30 cellular contexts compared by ENCODE assay signal in genomic region chr18:45245036-45245638, GRCh38.
DNase-seq lines count a peak whose midpoint lies in the region; ATAC-seq and TF ChIP-seq lines count a peak whose summit lies in the region.
"Had no signal": no experiment of that assay in that cellular context is flagged by ENCODE, and none has a peak within 500 bp of the region (broad histone marks: within the 10 kb centered on the region; RNA-seq: fewer than 3 reads in every experiment).

No MANE protein-coding gene starts in this region.

- H3K9me3 ChIP-seq in neural cell (ENCODE audit: low read length) (no peaks in the 10 kb centered on the region), OCI-LY7 (ENCODE audit: low read length) (no peaks in the 10 kb centered on the region)
- H3K9me3 ChIP-seq: body of pancreas, right lobe of liver, uterus had no signal

- H3K27ac ChIP-seq in neural cell (ENCODE audit: low read length) (peak overlapping the region; percentile 48), OCI-LY7 (ENCODE audit: low read depth, low read length, poor library complexity, severe bottlenecking) (no peak overlapping the region)
- H3K27ac ChIP-seq: body of pancreas, parathyroid adenoma, right lobe of liver, SK-N-MC, uterus had no signal

- H3K36me3 ChIP-seq in neural cell (ENCODE audit: insufficient read depth, low read length) (no peaks in the 10 kb centered on the region), OCI-LY7 (ENCODE audit: insufficient read depth, low read length) (no peaks in the 10 kb centered on the region)
- H3K36me3 ChIP-seq: right lobe of liver, uterus had no signal

- H3K36me3 Mint-ChIP-seq in brain: no peaks in the 10 kb centered on the region
- H3K36me3 Mint-ChIP-seq: activated naive CD4-positive, alpha-beta T cell treated with anti-CD3 and anti-CD28 coated beads, Interleukin-2, amount 50 U/mL, for 72 hours; naive B cell had no signal

- no TSS peak for BruUV-seq in OCI-LY7 (replicated peaks; lab: Mats Ljungman, UMichigan)

- peaks cover 63% of the 10 kb centered on the region for H3K4me1 Mint-ChIP-seq in brain

- no peaks in the 10 kb centered on the region for H3K9me2 ChIP-seq in neural cell (ENCODE audit: insufficient read depth, low read length)
- H3K9me2 ChIP-seq in OCI-LY7 (ENCODE audit: insufficient read depth, low read length): no peaks in the 10 kb centered on the region

- H2AFZ ChIP-seq in neural cell (ENCODE audit: low read depth, low read length) (no peak overlapping the region), OCI-LY7 (ENCODE audit: low read length) (no peak overlapping the region)
- H2AFZ ChIP-seq: parathyroid adenoma had no signal

- H3K9me3 Mint-ChIP-seq in brain: no peaks in the 10 kb centered on the region
- H3K9me3 Mint-ChIP-seq: activated naive CD4-positive, alpha-beta T cell treated with anti-CD3 and anti-CD28 coated beads, Interleukin-2, amount 50 U/mL, for 72 hours; activated T-helper 1 cell treated with anti-CD3 and anti-CD28 coated beads, Interleukin-12 subunit alpha, Interleukin-12 subunit beta, Interleukin-2, Interleukin-4 antibody, amounts not matched to agents 30 ng/mL and 10 ng/mL and 1 ng/mL, durations not matched to agents 14 hours and 24 hours and 36 hours; CD4-positive, alpha-beta T cell; naive B cell had no signal

- H3K4me1 ChIP-seq in OCI-LY7 (ENCODE audit: insufficient read depth, low read length, poor library complexity, severe bottlenecking): no peaks in the 10 kb centered on the region
- H3K4me1 ChIP-seq: parathyroid adenoma, uterus had no signal

- no peaks in the 10 kb centered on the region for H3K79me2 ChIP-seq in neural cell (replicated peaks; ENCODE audit: insufficient read depth, low read length)
- H3K79me2 ChIP-seq in OCI-LY7 (ENCODE audit: insufficient read depth, low read depth, low read length): no peaks in the 10 kb centered on the region
- H3K79me2 ChIP-seq: parathyroid adenoma had no signal

- H3K4me2 ChIP-seq in neural cell (ENCODE audit: low read length): no peak overlapping the region
- H3K4me2 ChIP-seq in OCI-LY7 (ENCODE audit: low read length): no peak overlapping the region

- no peak for ATAC-seq in GM19328 (IDR thresholded peaks at IDR 0.05; ENCODE audit: unreplicated experiment)
- ATAC-seq: activated naive CD4-positive, alpha-beta T cell treated with anti-CD3 and anti-CD28 coated beads, Interleukin-2, amount 50 U/mL, for 72 hours; body of pancreas; esophagus mucosa; HCT116; Panc1; right lobe of liver had no signal

- no peak overlapping the region for H3K9ac ChIP-seq in neural cell (ENCODE audit: low read length)
- H3K9ac ChIP-seq: parathyroid adenoma had no signal

- peak overlapping the region in 3 of 5 experiments; percentile 24 to 47 (median 25) for H3K27ac Mint-ChIP-seq in brain
- H3K27ac Mint-ChIP-seq: activated naive CD4-positive, alpha-beta T cell treated with anti-CD3 and anti-CD28 coated beads, Interleukin-2, amount 50 U/mL, for 72 hours; activated T-helper 1 cell treated with anti-CD3 and anti-CD28 coated beads, Interleukin-12 subunit alpha, Interleukin-12 subunit beta, Interleukin-2, Interleukin-4 antibody, amounts not matched to agents 30 ng/mL and 10 ng/mL and 1 ng/mL, durations not matched to agents 14 hours and 24 hours and 36 hours; CD4-positive, alpha-beta T cell had no signal

- TF ChIP-seq CTCF in brain (conservative IDR thresholded peaks at IDR 0.05): no peak
- TF ChIP-seq CTCF in neural cell (IDR thresholded peaks at IDR 0.05; ENCODE audit: poor library complexity, severe bottlenecking): no peak
- TF ChIP-seq CTCF in OCI-LY7 (conservative IDR thresholded peaks at IDR 0.05; ENCODE audit: low read length): no peak

- CTCF ChIA-PET in OCI-LY7 (lab: Charles Lee; ENCODE audit: unreplicated experiment): no interaction called here

- H3F3A ChIP-seq in neural cell (ENCODE audit: insufficient read depth, low read length, poor library complexity, severe bottlenecking): no peaks in the 10 kb centered on the region

- H3K27me3 ChIP-seq in neural cell (ENCODE audit: insufficient read depth, low read depth, low read length): no peaks in the 10 kb centered on the region
- H3K27me3 ChIP-seq: body of pancreas, right lobe of liver, uterus had no signal

- TF ChIP-seq EP300 in neural cell (conservative IDR thresholded peaks at IDR 0.05; ENCODE audit: poor library complexity, severe bottlenecking): no peak

- no peak overlapping the region for H3K4me3 Mint-ChIP-seq in brain
- H3K4me3 Mint-ChIP-seq: activated T-helper 1 cell treated with anti-CD3 and anti-CD28 coated beads, Interleukin-12 subunit alpha, Interleukin-12 subunit beta, Interleukin-2, Interleukin-4 antibody, amounts not matched to agents 30 ng/mL and 10 ng/mL and 1 ng/mL, durations not matched to agents 14 hours and 24 hours and 36 hours; CD4-positive, alpha-beta T cell; naive B cell had no signal

- TF ChIP-seq RAD21 in neural cell (conservative IDR thresholded peaks at IDR 0.05): no peak

- H3K4me3 ChIP-seq in neural cell (ENCODE audit: low read length) (no peak overlapping the region), OCI-LY7 (ENCODE audit: low read depth, low read length, poor library complexity, severe bottlenecking) (no peak overlapping the region)
- H3K4me3 ChIP-seq: body of pancreas, right lobe of liver, SK-N-MC, uterus had no signal

- intact Hi-C loops in OCI-LY7 (cut with micrococcal nuclease; ENCODE audit: unreplicated experiment): no loop called here

- no peaks in the 10 kb centered on the region for H4K20me1 ChIP-seq in neural cell (ENCODE audit: insufficient read depth)
- H4K20me1 ChIP-seq in OCI-LY7 (ENCODE audit: insufficient read depth, low read length): no peaks in the 10 kb centered on the region

- DNase-seq in EH (ENCODE audit: low read depth): peak; percentile 61
- DNase-seq in NCI-H1417 (lab: John Stamatoyannopoulos, UW): peak in 2 of 3 experiments; percentile 19 to 60
- no peak for DNase-seq in HK-2 (ENCODE audit: unreplicated experiment)
- no peak for DNase-seq in OCI-LY7 (ENCODE audit: low spot score)
- DNase-seq in DMS53 (lab: John Stamatoyannopoulos, UW): no peak
- DNase-seq: activated CD4-positive, alpha-beta T cell treated with anti-CD3 and anti-CD28 coated beads, Interleukin-2, amount 50 U/mL, for 1 hour; body of pancreas; CD4-positive, alpha-beta T cell; DMS 273 treated with DMSO at 0.1 percent for 48 hours; effector CD8-positive, alpha-beta T cell; kidney; mammary epithelial cell; MV-4-11; naive B cell; NCI-H1930; NCI-H446; NK-92 treated with Interleukin-12 subunit alpha and Interleukin-12 subunit beta, amount 100 ng/mL, for 24 hours; right lobe of liver; substantia nigra; uterus had no signal

- POLR2A ChIA-PET in OCI-LY7 (lab: Charles Lee): no interaction called here

- no peaks in the 10 kb centered on the region for H3K27me3 Mint-ChIP-seq in brain
- H3K27me3 Mint-ChIP-seq: CD4-positive, alpha-beta T cell had no signal

TF ChIP-seq in neural cell, 6 proteins besides CTCF, POLR2A, EP300 and RAD21:
- no peak for TF ChIP-seq TAF1 (IDR thresholded peaks at IDR 0.05; ENCODE audit: low read depth)
- TF ChIP-seq POLR2AphosphoS5 (IDR thresholded peaks at IDR 0.05): no peak
- TF ChIP-seq REST (IDR thresholded peaks at IDR 0.05; ENCODE audit: borderline replicate concordance): no peak
- no peak for TF ChIP-seq MXI1 (conservative IDR thresholded peaks at IDR 0.05; ENCODE audit: poor library complexity, severe bottlenecking)
- no peak for TF ChIP-seq EZH2 (IDR thresholded peaks at IDR 0.05; ENCODE audit: borderline replicate concordance, insufficient read depth, low read length, poor library complexity, severe bottlenecking)
- no peak for TF ChIP-seq SMC3 (conservative IDR thresholded peaks at IDR 0.05; ENCODE audit: poor library complexity)

Comparison
In these comparisons a context has a peak if more than half of its experiments do, and no peak if none do; other contexts are left out.
1. DNase-seq: peak in EH (single experiment) and NCI-H1417 (2 of 3); none in HK-2 (single experiment), OCI-LY7 (single experiment) and DMS53 (single experiment).